In the genomic region with DNA sequence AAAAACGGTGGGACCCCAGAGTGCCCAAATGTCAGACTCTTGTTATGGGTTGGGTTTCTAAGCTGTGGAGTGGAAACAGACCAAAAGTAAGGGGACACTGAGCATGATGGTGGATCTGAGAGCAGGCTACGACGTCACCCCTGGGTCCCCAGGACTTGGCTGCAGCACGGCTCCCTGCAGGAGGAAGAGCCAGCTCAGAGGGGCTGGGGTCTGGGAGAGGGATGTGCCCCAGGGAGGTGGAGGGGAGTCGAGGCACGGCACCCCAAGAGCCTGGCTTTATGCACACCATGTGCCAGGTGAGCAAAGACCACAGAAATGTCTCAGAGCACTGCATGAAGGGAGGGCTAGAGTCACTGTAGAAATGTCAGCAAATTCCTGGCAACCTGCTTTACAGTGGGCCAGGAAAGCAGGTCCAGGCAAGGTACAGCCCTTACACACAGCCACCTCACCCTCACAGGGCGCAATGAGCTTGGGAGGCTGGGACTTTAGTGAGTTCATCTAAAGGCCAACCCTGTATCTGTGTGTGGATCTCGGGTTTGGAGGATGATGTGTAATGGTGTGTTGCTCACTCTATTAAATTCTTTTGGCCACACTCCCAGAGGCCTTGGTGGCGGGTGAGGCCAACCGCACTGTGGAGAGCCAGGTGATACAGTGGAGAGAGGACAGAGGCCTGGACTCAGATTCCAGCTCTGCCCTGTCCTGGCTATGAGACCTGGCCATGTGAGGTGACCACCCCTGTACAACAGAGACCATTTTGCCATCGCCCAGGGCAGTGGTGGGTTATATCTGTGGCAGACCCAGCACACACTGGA, we compare ENCODE assay signal across 8 cellular contexts. TPM values are rescaled to one million over a fixed set of nuclear protein-coding genes. Genes with fewer than 3 reads are reported as not detected.
DNase-seq lines count a peak whose midpoint lies in the region; ATAC-seq and TF ChIP-seq lines count a peak whose summit lies in the region.

No MANE protein-coding gene starts in this region.

- peaks cover 89% of the 10 kb centered on the region for H3K36me3 ChIP-seq in BLaER1

- H3K4me3 ChIP-seq in BLaER1, result no peak overlapping the region

- TF ChIP-seq CTCF in nephron progenitor cell (IDR thresholded peaks at IDR 0.05) (no peak), progenitor cell of endocrine pancreas (IDR thresholded peaks at IDR 0.05; ENCODE audit: unreplicated experiment) (no peak)

- H3K4me1 ChIP-seq in BLaER1, result peaks cover 24% of the 10 kb centered on the region

- no peak for ATAC-seq in HG02571 (IDR thresholded peaks at IDR 0.05; ENCODE audit: unreplicated experiment)
- no peak for ATAC-seq in HG02588 (IDR thresholded peaks at IDR 0.05; ENCODE audit: unreplicated experiment)

- H3K27ac Mint-ChIP-seq in nephron progenitor cell (peak overlapping the region; percentile 64), progenitor cell of endocrine pancreas (no peak overlapping the region)

- no peaks in the 10 kb centered on the region for H3K9me3 ChIP-seq in BLaER1

- H3K4me3 Mint-ChIP-seq in nephron progenitor cell, result no peak overlapping the region
- no peak overlapping the region for H3K4me3 Mint-ChIP-seq in progenitor cell of endocrine pancreas (ENCODE audit: low read depth)

- peaks cover 2% of the 10 kb centered on the region for H3K27me3 Mint-ChIP-seq in nephron progenitor cell (ENCODE audit: low read depth, poor library complexity)
- no peaks in the 10 kb centered on the region for H3K27me3 Mint-ChIP-seq in progenitor cell of endocrine pancreas

- 0 out of 2 replicates have a peak, but pooled peaks cover 5% of the 10 kb centered on the region for H4K20me1 ChIP-seq in BLaER1

- H3K36me3 Mint-ChIP-seq in nephron progenitor cell (ENCODE audit: low read depth), result peaks cover 12% of the 10 kb centered on the region
- peaks cover 6% of the 10 kb centered on the region for H3K36me3 Mint-ChIP-seq in progenitor cell of endocrine pancreas (ENCODE audit: insufficient read depth)

- H3K4me1 Mint-ChIP-seq in nephron progenitor cell (peaks cover 21% of the 10 kb centered on the region), progenitor cell of endocrine pancreas (ENCODE audit: low read depth) (no peaks in the 10 kb centered on the region)

- no peaks in the 10 kb centered on the region for H3K27me3 ChIP-seq in BLaER1

- H3K4me2 ChIP-seq in BLaER1, result no peak overlapping the region

- H3K9me3 Mint-ChIP-seq in nephron progenitor cell, result no peaks in the 10 kb centered on the region
- no peaks in the 10 kb centered on the region for H3K9me3 Mint-ChIP-seq in progenitor cell of endocrine pancreas (ENCODE audit: low read depth)

- H3K9ac ChIP-seq in BLaER1, result no peak overlapping the region

- peak; percentile 67 for DNase-seq in LoVo (ENCODE audit: low spot score)
- DNase-seq in cerebellum (ENCODE audit: low spot score), result peak; percentile 64
- DNase-seq in nephron progenitor cell, result no peak
- DNase-seq in germinal center (ENCODE audit: low spot score), result no peak
- no peak for DNase-seq in progenitor cell of endocrine pancreas (ENCODE audit: low spot score, unreplicated experiment)

- H3K27ac ChIP-seq in BLaER1, result peak overlapping the region; percentile 30; the same call in 1 of the 2 replicates

RNA-seq across cellular contexts. Expression of a gene that starts 14.1 kb away (rescaled TPM):
- total RNA-seq in cerebellum (8.6 TPM), progenitor cell of endocrine pancreas (56.4 and 58.2 TPM in 2 replicates)

RNA-seq across cellular contexts. Expression of a gene that starts 58.1 kb away (rescaled TPM):
- 339 TPM for total RNA-seq in cerebellum
- 438 and 447 TPM in 2 replicates for total RNA-seq in progenitor cell of endocrine pancreas

Comparison
In these comparisons a context has a peak if more than half of its experiments do, and no peak if none do; other contexts are left out.
1. DNase-seq: peak in LoVo (single experiment) and cerebellum (single experiment); none in nephron progenitor cell (single experiment), germinal center (single experiment) and progenitor cell of endocrine pancreas (single experiment).